In genomic region chr12:75713434-75713833, GRCh38 we compare ENCODE assay signal across 18 cellular contexts.
DNase-seq lines count a peak whose midpoint lies in the region; ATAC-seq and TF ChIP-seq lines count a peak whose summit lies in the region.
"Had no signal": no experiment of that assay in that cellular context is flagged by ENCODE, and none has a peak within 500 bp of the region (broad histone marks: within the 10 kb centered on the region; RNA-seq: fewer than 3 reads in every experiment).

No MANE protein-coding gene starts in this region.

- H3K4me3 Mint-ChIP-seq in activated T-cell treated with anti-CD3 and anti-CD28 coated beads, Interleukin-2, amount 50 U/mL, for 72 hours, result peak overlapping the region in 1 of 2 donors; percentile 18
- no peak overlapping the region for H3K4me3 Mint-ChIP-seq in activated T-cell treated with anti-CD3 and anti-CD28 coated beads, Interleukin-2, amount 50 U/mL, for 24 hours
- no peak overlapping the region for H3K4me3 Mint-ChIP-seq in endothelial cell (ENCODE audit: unreplicated experiment)
- H3K4me3 Mint-ChIP-seq: CD8-positive, alpha-beta T cell had no signal

- no peaks in the 10 kb centered on the region for H3K9me3 Mint-ChIP-seq in activated T-cell treated with anti-CD3 and anti-CD28 coated beads, Interleukin-2, amount 50 U/mL, for 72 hours
- H3K9me3 Mint-ChIP-seq in activated T-cell treated with anti-CD3 and anti-CD28 coated beads, Interleukin-2, amount 50 U/mL, for 24 hours, result no peaks in the 10 kb centered on the region
- H3K9me3 Mint-ChIP-seq in endothelial cell (ENCODE audit: unreplicated experiment), result no peaks in the 10 kb centered on the region
- H3K9me3 Mint-ChIP-seq: CD8-positive, alpha-beta T cell had no signal

- H3K4me3 ChIP-seq in RWPE2 (ENCODE audit: severe bottlenecking) (no peak overlapping the region), esophagus squamous epithelium (no peak overlapping the region)
- H3K4me3 ChIP-seq: BLaER1, GM23248, K562 had no signal

- peak; percentile 45 to 71 for ATAC-seq in activated T-cell treated with anti-CD3 and anti-CD28 coated beads, Interleukin-2, amount 50 U/mL, for 72 hours (replicated peaks in 1 of 2)
- ATAC-seq in RWPE2 (ENCODE audit: low read depth) (no peak), HG02840 (IDR thresholded peaks at IDR 0.05; ENCODE audit: low FRiP score, unreplicated experiment) (no peak)
- ATAC-seq: CD8-positive, alpha-beta T cell; K562 had no signal

- no peak for DNase-seq in activated T-cell treated with anti-CD3 and anti-CD28 coated beads, Interleukin-2, amount 50 U/mL, for 72 hours
- DNase-seq in activated T-cell treated with anti-CD3 and anti-CD28 coated beads, Interleukin-2, amount 50 U/mL, for 24 hours, result no peak
- DNase-seq in RWPE2 (ENCODE audit: low spot score), result no peak
- no peak for DNase-seq in esophagus squamous epithelium (lab: John Stamatoyannopoulos, UW)
- no peak for DNase-seq in endothelial cell (ENCODE audit: low spot score)
- no peak for DNase-seq in RKO (ENCODE audit: low spot score)
- DNase-seq: CD8-positive, alpha-beta T cell; GM23248; NCI-H1092 treated with DMSO at 0.1 percent for 48 hours; NCI-H146; NCI-H2029 treated with DMSO at 0.1 percent for 48 hours; NCI-H2171; NCI-H526 treated with DMSO at 0.1 percent for 48 hours; NK-92 treated with Interleukin-12 subunit alpha and Interleukin-12 subunit beta, amount 100 ng/mL, for 24 hours; SHP77 treated with DMSO at 0.1 percent for 48 hours had no signal

- H3K9me3 ChIP-seq in RWPE2 (ENCODE audit: severe bottlenecking) (no peaks in the 10 kb centered on the region), esophagus squamous epithelium (no peaks in the 10 kb centered on the region)
- H3K9me3 ChIP-seq: BLaER1 had no signal

- H3K4me1 ChIP-seq in RWPE2 (ENCODE audit: insufficient read depth, poor library complexity, severe bottlenecking) (peaks cover 54% of the 10 kb centered on the region), esophagus squamous epithelium (peaks cover 9 to 93% (median 30%) of the 10 kb centered on the region in 3 donors)

- H3K27ac ChIP-seq in RWPE2 (ENCODE audit: poor library complexity, severe bottlenecking), result peak overlapping the region; percentile 65
- H3K27ac ChIP-seq in esophagus squamous epithelium, result peak overlapping the region in 3 of 4 donors; percentile 71 to 87 (median 83)
- H3K27ac ChIP-seq: BLaER1, GM23248 had no signal

- TF ChIP-seq CTCF in RWPE2 (IDR thresholded peaks at IDR 0.05; ENCODE audit: poor library complexity, severe bottlenecking) (no peak), esophagus squamous epithelium (IDR thresholded peaks at IDR 0.05) (no peak), endothelial cell (IDR thresholded peaks at IDR 0.05; ENCODE audit: unreplicated experiment) (no peak)

- no peak overlapping the region for H3K27ac Mint-ChIP-seq in activated T-cell treated with anti-CD3 and anti-CD28 coated beads, Interleukin-2, amount 50 U/mL, for 72 hours
- no peak overlapping the region for H3K27ac Mint-ChIP-seq in activated T-cell treated with anti-CD3 and anti-CD28 coated beads, Interleukin-2, amount 50 U/mL, for 24 hours
- H3K27ac Mint-ChIP-seq in endothelial cell (ENCODE audit: unreplicated experiment), result no peak overlapping the region
- H3K27ac Mint-ChIP-seq: CD8-positive, alpha-beta T cell had no signal

- H3K36me3 Mint-ChIP-seq in activated T-cell treated with anti-CD3 and anti-CD28 coated beads, Interleukin-2, amount 50 U/mL, for 72 hours (ENCODE audit: insufficient read depth in 2 of 2), result no peaks in the 10 kb centered on the region
- H3K36me3 Mint-ChIP-seq in activated T-cell treated with anti-CD3 and anti-CD28 coated beads, Interleukin-2, amount 50 U/mL, for 24 hours (ENCODE audit: low read depth), result no peaks in the 10 kb centered on the region
- H3K36me3 Mint-ChIP-seq in endothelial cell (ENCODE audit: low read depth, unreplicated experiment), result no peaks in the 10 kb centered on the region
- H3K36me3 Mint-ChIP-seq: CD8-positive, alpha-beta T cell had no signal

- H3K4me1 Mint-ChIP-seq in activated T-cell treated with anti-CD3 and anti-CD28 coated beads, Interleukin-2, amount 50 U/mL, for 72 hours (ENCODE audit: low read depth), result peaks cover 26% of the 10 kb centered on the region
- peaks cover 18% of the 10 kb centered on the region for H3K4me1 Mint-ChIP-seq in activated T-cell treated with anti-CD3 and anti-CD28 coated beads, Interleukin-2, amount 50 U/mL, for 24 hours (ENCODE audit: low read depth)
- peaks cover 30% of the 10 kb centered on the region for H3K4me1 Mint-ChIP-seq in endothelial cell (ENCODE audit: unreplicated experiment)

- H3K36me3 ChIP-seq in RWPE2 (ENCODE audit: low read depth) (no peaks in the 10 kb centered on the region), esophagus squamous epithelium (no peaks in the 10 kb centered on the region)
- H3K36me3 ChIP-seq: BLaER1 had no signal

- WGBS in esophagus squamous epithelium, 2 donors, result 72 to 76% methylated on average over 3 of the region's 3 CpGs

- intact Hi-C loops in esophagus squamous epithelium (cut with DNase I), result no loop called here

- H3K27me3 Mint-ChIP-seq in activated T-cell treated with anti-CD3 and anti-CD28 coated beads, Interleukin-2, amount 50 U/mL, for 72 hours (ENCODE audit: low read depth), result peaks cover 7% of the 10 kb centered on the region
- H3K27me3 Mint-ChIP-seq in activated T-cell treated with anti-CD3 and anti-CD28 coated beads, Interleukin-2, amount 50 U/mL, for 24 hours, result peaks cover 9% of the 10 kb centered on the region
- H3K27me3 Mint-ChIP-seq in endothelial cell (ENCODE audit: unreplicated experiment), result no peaks in the 10 kb centered on the region

- H3K27me3 ChIP-seq in RWPE2 (ENCODE audit: insufficient read depth, poor library complexity, severe bottlenecking) (no peaks in the 10 kb centered on the region), esophagus squamous epithelium (no peaks in the 10 kb centered on the region)
- H3K27me3 ChIP-seq: BLaER1 had no signal

- TF ChIP-seq POLR2A in esophagus squamous epithelium (IDR thresholded peaks at IDR 0.05), result no peak

Comparison
In these comparisons a context has a peak if more than half of its experiments do, and no peak if none do; other contexts are left out.
1. ATAC-seq: peak in activated T-cell treated with anti-CD3 and anti-CD28 coated beads, Interleukin-2, amount 50 U/mL, for 72 hours (2 of 2); none in RWPE2 (single experiment) and HG02840 (single experiment).